Comparison of ENCODE assay signal across 12 cellular contexts in genomic region chr11:2312232-2313042, GRCh38. TPM values are rescaled to one million over a fixed set of nuclear protein-coding genes. Genes with fewer than 3 reads are reported as not detected.
DNase-seq lines count a peak whose midpoint lies in the region; ATAC-seq, FAIRE-seq and TF ChIP-seq lines count a peak whose summit lies in the region.
"Had no signal": no experiment of that assay in that cellular context is flagged by ENCODE, and none has a peak within 500 bp of the region (broad histone marks: within the 10 kb centered on the region; RNA-seq: fewer than 3 reads in every experiment).

No MANE protein-coding gene starts in this region.

- no peak for TF ChIP-seq EP300 in A549 (IDR thresholded peaks at IDR 0.05)

- no peak overlapping the region for H3K4me3 Mint-ChIP-seq in HFFc6

- H3K4me1 ChIP-seq in A549 (peaks cover 4% of the 10 kb centered on the region; the same call in 1 of the 3 replicates), breast epithelium (peaks cover 0 to 13% of the 10 kb centered on the region in 2 donors)
- H3K4me1 ChIP-seq: HAP-1 had no signal

- no peaks in the 10 kb centered on the region for H3K27me3 ChIP-seq in breast epithelium

- DNase-seq in A549 (ENCODE audit: low read depth in 1 of 2, low spot score in 1 of 2), result no peak
- peak; percentile 57 for DNase-seq in HFFc6
- DNase-seq in breast epithelium (ENCODE audit: low spot score in 2 of 2), result no peak
- DNase-seq in kidney tubule cell (ENCODE audit: low spot score), result peak; percentile 46
- no peak for DNase-seq in NCI-H82 treated with DMSO at 0.1 percent for 48 hours (lab: John Stamatoyannopoulos, UW; ENCODE audit: unreplicated experiment)
- DNase-seq in ACHN, result no peak
- DNase-seq: NCI-H524 had no signal

- peak overlapping the region; percentile 49; the same call in 1 of the 2 replicates for H3K27ac Mint-ChIP-seq in HFFc6

- no peak overlapping the region for H3K4me3 ChIP-seq in A549
- no peak overlapping the region for H3K4me3 ChIP-seq in breast epithelium
- H3K4me3 ChIP-seq: HAP-1 had no signal

- H3K4me2 ChIP-seq in A549, result no peak overlapping the region

- intact Hi-C loops in breast epithelium (cut with DNase I; ENCODE audit: low total_unique reads), result no loop called here

- CTCF ChIA-PET in A549 (lab: Yijun Ruan, JAX), result interaction anchor here (1.0 to 30.6 kb wide), 8 partner anchors 8 to 220 kb away, joined by 3 to 903 read pairs (median 6); partner anchors contain the start of gene TSSC4

- H3K36me3 ChIP-seq in breast epithelium, result no peaks in the 10 kb centered on the region
- H3K36me3 ChIP-seq: HAP-1 had no signal

- POLR2A ChIA-PET in A549 (lab: Yijun Ruan, JAX), result interaction anchor here (1.3 kb wide), 1 partner anchor 64 kb away, joined by 4 read pairs; the partner anchor contains the start of gene CD81

- TF ChIP-seq CTCF in A549 (IDR thresholded peaks at IDR 0.05) (no peak), HFFc6 (IDR thresholded peaks at IDR 0.05) (peak; percentile 37; the same call in 1 of the 2 replicates), breast epithelium (IDR thresholded peaks at IDR 0.05) (no peak)

- H3K27ac ChIP-seq in A549, result peak overlapping the region in 1 of 2 experiments; percentile 13; a peak in 1 of 6 replicates
- peak overlapping the region; percentile 46 to 78 for H3K27ac ChIP-seq in breast epithelium

- no peak for FAIRE-seq in A549 (lab: Jason Lieb, UNC)
- FAIRE-seq: frontal cortex, GM18507 had no signal

- H3K27me3 Mint-ChIP-seq in HFFc6 (ENCODE audit: insufficient read depth), result peaks cover 2% of the 10 kb centered on the region; the same call in 1 of the 2 replicates

- WGBS in A549 (ENCODE audit: missing lambda C conversion rate), result 79% methylated on average over 12 of the region's 22 CpGs

- peaks cover 10% of the 10 kb centered on the region for H3K4me1 Mint-ChIP-seq in HFFc6 (ENCODE audit: low read depth)

- no peaks in the 10 kb centered on the region for H3K9me3 Mint-ChIP-seq in HFFc6

- TF ChIP-seq RAD21 in A549 (conservative IDR thresholded peaks at IDR 0.05 in 1 of 2, IDR thresholded peaks at IDR 0.05 in 1 of 2), result no peak

- H3K36me3 Mint-ChIP-seq in HFFc6 (ENCODE audit: low read depth), result no peaks in the 10 kb centered on the region

- ATAC-seq in A549 (peak in 1 of 2 experiments; percentile 9; a peak in 1 of 6 replicates), HG03280 (IDR thresholded peaks at IDR 0.05; ENCODE audit: unreplicated experiment) (no peak), GM19324 (IDR thresholded peaks at IDR 0.05; ENCODE audit: low FRiP score, unreplicated experiment) (no peak)

- in situ Hi-C loops in ACHN (cut with HindIII; ENCODE audit: low pct_ligation_motif_present, low pct_unique_long_range_greater_than_20kb, low sequenced_read_pairs), result no loop called here

- TF ChIP-seq POLR2A in A549 (IDR thresholded peaks at IDR 0.05; ENCODE audit: low read length), result no peak
- TF ChIP-seq POLR2A in breast epithelium (IDR thresholded peaks at IDR 0.05), result no peak

- H3K9me3 ChIP-seq in A549 (peaks cover 4% of the 10 kb centered on the region; the same call in 2 of the 3 replicates), breast epithelium (peaks cover 0 to 1% of the 10 kb centered on the region in 2 donors)
- H3K9me3 ChIP-seq: HAP-1 had no signal

TF ChIP-seq in A549, 52 proteins besides CTCF, POLR2A, EP300 and RAD21:
- TF ChIP-seq ZFP36 (IDR thresholded peaks at IDR 0.05; ENCODE audit: borderline replicate concordance, partially characterized antibody), result peak; percentile 68
- no peak for TF ChIP-seq JUNB (IDR thresholded peaks at IDR 0.05)
- no peak for TF ChIP-seq KDM1A (IDR thresholded peaks at IDR 0.05; ENCODE audit: low read depth)
- no peak for TF ChIP-seq MAX (IDR thresholded peaks at IDR 0.05)
TF ChIP-seq in A549: peak in this region for 1.

RNA-seq across cellular contexts. Expression of gene TSPAN32, which starts 10.6 kb away (rescaled TPM):
- polyA plus RNA-seq in A549 (2011; rRNA removed) (not detected in 2 replicates), A549 (2017; fragmentation: RNase III; extraction: RNeasy Plus Mini Kit Qiagen cat#74134 plus additional on column Dnase treatment) (not detected in 3 replicates)
- polyA plus RNA-seq in A549 (2012; cell fraction: cytosol; rRNA removed), result not detected in 2 replicates
- not detected in 2 replicates for polyA plus RNA-seq in A549 (2012; cell fraction: nucleus; rRNA removed)
- polyA minus RNA-seq in A549 (2011; rRNA and poly(A)+ RNA removed), result not detected in 2 replicates
- not detected for total RNA-seq in HFFc6 (2021; fragmentation: NEBNext Ultra II Directional; extraction: Animal tissue kit (Norgen Biotek cat#: 25700))
- 1 to 10 TPM in 2 of 3 donors, under 1 TPM in 1; 0.33 to 2.4 (median 1.0) TPM for total RNA-seq in breast epithelium

RNA-seq across cellular contexts. Expression of gene C11orf21, which starts 10.7 kb away (rescaled TPM):
- polyA plus RNA-seq in A549 (2011; rRNA removed) (not detected in 2 replicates), A549 (2017; fragmentation: RNase III; extraction: RNeasy Plus Mini Kit Qiagen cat#74134 plus additional on column Dnase treatment) (not detected in 3 replicates)
- not detected in 2 replicates for polyA plus RNA-seq in A549 (2012; cell fraction: cytosol; rRNA removed)
- polyA plus RNA-seq in A549 (2012; cell fraction: nucleus; rRNA removed), result not detected in 2 replicates
- not detected in 2 replicates for polyA minus RNA-seq in A549 (2011; rRNA and poly(A)+ RNA removed)
- total RNA-seq in HFFc6 (2021; fragmentation: NEBNext Ultra II Directional; extraction: Animal tissue kit (Norgen Biotek cat#: 25700)), result not detected
- total RNA-seq in breast epithelium, result 1 to 10 TPM in 1 of 3 donors, under 1 TPM in 2; 0.33 to 1.0 (median 0.96) TPM

RNA-seq across cellular contexts. Expression of gene ASCL2, which starts 42.0 kb away (rescaled TPM):
- polyA plus RNA-seq in A549 (2011; rRNA removed), result not detected in 2 replicates
- 0.01 TPM in 1 of 2 replicates, not detected in the other for polyA plus RNA-seq in A549 (2012; cell fraction: cytosol; rRNA removed)
- polyA plus RNA-seq in A549 (2012; cell fraction: nucleus; rRNA removed), result not detected in 2 replicates
- not detected in 3 replicates for polyA plus RNA-seq in A549 (2017; fragmentation: RNase III; extraction: RNeasy Plus Mini Kit Qiagen cat#74134 plus additional on column Dnase treatment)
- polyA minus RNA-seq in A549 (2011; rRNA and poly(A)+ RNA removed), result not detected in 2 replicates
- not detected for total RNA-seq in HFFc6 (2021; fragmentation: NEBNext Ultra II Directional; extraction: Animal tissue kit (Norgen Biotek cat#: 25700))
- total RNA-seq in breast epithelium, result 1 to 10 TPM in 2 of 3 donors, under 1 TPM in 1; 0.96 to 4.8 (median 3.3) TPM

Comparison
In these comparisons a context has a peak if more than half of its experiments do, and no peak if none do; other contexts are left out.
1. DNase-seq: peak in HFFc6 (single experiment) and kidney tubule cell (single experiment); none in A549 (0 of 2), breast epithelium (0 of 2), NCI-H82 treated with DMSO at 0.1 percent for 48 hours (single experiment) and ACHN (single experiment).